14 cellular contexts compared by ENCODE assay signal in genomic region chrX:16827225-16827624, GRCh38. TPM values are rescaled to one million over a fixed set of nuclear protein-coding genes. Genes with fewer than 3 reads are reported as not detected.
DNase-seq lines count a peak whose midpoint lies in the region; ATAC-seq and TF ChIP-seq lines count a peak whose summit lies in the region.
"Had no signal": no experiment of that assay in that cellular context is flagged by ENCODE, and none has a peak within 500 bp of the region (broad histone marks: within the 10 kb centered on the region; RNA-seq: fewer than 3 reads in every experiment).

No MANE protein-coding gene starts in this region.

- no peak for ATAC-seq in GM23338
- no peak for ATAC-seq in stimulated activated naive B cell treated with anti-CD40 and anti-IgM and Interleukin-4, amounts not matched to agents 10 μg/mL and 1 μg/mL and 100 μg/mL, for 72 hours (replicated peaks)
- ATAC-seq: GM12878 had no signal

- H3K9me3 Mint-ChIP-seq in GM23338, result no peaks in the 10 kb centered on the region
- H3K9me3 Mint-ChIP-seq in stimulated activated naive B cell treated with anti-CD40 and anti-IgM and Interleukin-4, amounts not matched to agents 10 μg/mL and 1 μg/mL and 100 μg/mL, for 72 hours, result no peaks in the 10 kb centered on the region
- H3K9me3 Mint-ChIP-seq: activated naive CD8-positive, alpha-beta T cell treated with anti-CD3 and anti-CD28 coated beads for 36 hours; IgD-negative memory B cell had no signal

- H2AFZ ChIP-seq in GM23338, result no peak overlapping the region

- no peak overlapping the region for H3K27ac Mint-ChIP-seq in GM23338
- H3K27ac Mint-ChIP-seq in stimulated activated naive B cell treated with anti-CD40 and anti-IgM and Interleukin-4, amounts not matched to agents 10 μg/mL and 1 μg/mL and 100 μg/mL, for 72 hours, result peak overlapping the region; percentile 31
- H3K27ac Mint-ChIP-seq: activated naive CD8-positive, alpha-beta T cell treated with anti-CD3 and anti-CD28 coated beads for 36 hours; IgD-negative memory B cell had no signal

- peak overlapping the region; percentile 55; the same call in 1 of the 2 replicates for H3K27ac ChIP-seq in GM23338 (ENCODE audit: low read depth)

- H3K4me1 ChIP-seq in GM23338 (ENCODE audit: insufficient read depth), result no peaks in the 10 kb centered on the region
- H3K4me1 ChIP-seq: BLaER1 treated with 17β-estradiol and CSF1 and Interleukin-3, amounts not matched to agents 10 nM and 100 nM had no signal

- DNase-seq in GM23338 (ENCODE audit: low spot score) (no peak), amniotic epithelial cell (ENCODE audit: low read depth) (peak; percentile 64), fibroblast of the aortic adventitia (ENCODE audit: low read depth) (peak; percentile 56), midbrain (lab: John Stamatoyannopoulos, UW) (no peak), cortex of kidney (lab: John Stamatoyannopoulos, UW) (no peak), NCI-H2196 treated with DMSO at 0.1 percent for 48 hours (lab: John Stamatoyannopoulos, UW; ENCODE audit: unreplicated experiment) (no peak), CD1c-positive myeloid dendritic cell (ENCODE audit: extremely low spot score) (no peak)
- DNase-seq in stimulated activated naive B cell treated with anti-CD40 and anti-IgM and Interleukin-4, amounts not matched to agents 10 μg/mL and 1 μg/mL and 100 μg/mL, for 72 hours, result no peak
- DNase-seq: activated naive CD8-positive, alpha-beta T cell treated with anti-CD3 and anti-CD28 coated beads for 36 hours; NCI-H1092 treated with DMSO at 0.1 percent for 48 hours had no signal

- peaks cover 5% of the 10 kb centered on the region for H3K36me3 ChIP-seq in GM23338 (ENCODE audit: insufficient read depth)

- peaks cover 1% of the 10 kb centered on the region for H3K27me3 Mint-ChIP-seq in GM23338 (ENCODE audit: insufficient read depth, low read depth, poor library complexity)
- H3K27me3 Mint-ChIP-seq in stimulated activated naive B cell treated with anti-CD40 and anti-IgM and Interleukin-4, amounts not matched to agents 10 μg/mL and 1 μg/mL and 100 μg/mL, for 72 hours, result no peaks in the 10 kb centered on the region
- H3K27me3 Mint-ChIP-seq: activated naive CD8-positive, alpha-beta T cell treated with anti-CD3 and anti-CD28 coated beads for 36 hours; IgD-negative memory B cell had no signal

- no peaks in the 10 kb centered on the region for H3K27me3 ChIP-seq in GM23338 (ENCODE audit: insufficient read depth)
- H3K27me3 ChIP-seq: BLaER1 treated with 17β-estradiol and CSF1 and Interleukin-3, amounts not matched to agents 10 nM and 100 nM; tibial nerve had no signal

- H3K4me1 Mint-ChIP-seq in GM23338, result peaks cover 11% of the 10 kb centered on the region
- H3K4me1 Mint-ChIP-seq in stimulated activated naive B cell treated with anti-CD40 and anti-IgM and Interleukin-4, amounts not matched to agents 10 μg/mL and 1 μg/mL and 100 μg/mL, for 72 hours, result peaks cover 2 to 6% of the 10 kb centered on the region in 2 donors

- H3K79me2 ChIP-seq in GM23338 (replicated peaks; ENCODE audit: insufficient read depth), result 0 out of 2 replicates have a peak, but pooled peaks cover 4% of the 10 kb centered on the region

- no peaks in the 10 kb centered on the region for H3K9me2 ChIP-seq in GM23338 (ENCODE audit: insufficient read depth)

- no peak overlapping the region for H3K4me2 ChIP-seq in GM23338
- H3K4me2 ChIP-seq: BLaER1 treated with 17β-estradiol and CSF1 and Interleukin-3, amounts not matched to agents 10 nM and 100 nM had no signal

- H3F3A ChIP-seq in GM23338 (replicated peaks; ENCODE audit: low read depth), result no peaks in the 10 kb centered on the region

- H4K20me1 ChIP-seq in GM23338 (replicated peaks; ENCODE audit: insufficient read depth), result no peaks in the 10 kb centered on the region; the same call in none of the 2 replicates

- no peak overlapping the region for H3K4me3 Mint-ChIP-seq in GM23338
- H3K4me3 Mint-ChIP-seq in stimulated activated naive B cell treated with anti-CD40 and anti-IgM and Interleukin-4, amounts not matched to agents 10 μg/mL and 1 μg/mL and 100 μg/mL, for 72 hours, result no peak overlapping the region
- H3K4me3 Mint-ChIP-seq: activated naive CD8-positive, alpha-beta T cell treated with anti-CD3 and anti-CD28 coated beads for 36 hours; IgD-negative memory B cell had no signal

- H3K4me3 ChIP-seq in GM23338 (no peak overlapping the region), fibroblast of the aortic adventitia (ENCODE audit: low read depth, low read length) (no peak overlapping the region)
- H3K4me3 ChIP-seq: BLaER1 treated with 17β-estradiol and CSF1 and Interleukin-3, amounts not matched to agents 10 nM and 100 nM; GM12878; tibial nerve had no signal

- TF ChIP-seq CTCF in GM23338 (conservative IDR thresholded peaks at IDR 0.05; ENCODE audit: low read depth in 2 of 2) (no peak), fibroblast of the aortic adventitia (IDR thresholded peaks at IDR 0.05; ENCODE audit: insufficient read depth, low read length) (no peak)

- H3K36me3 Mint-ChIP-seq in GM23338 (ENCODE audit: low read depth), result peaks cover 48% of the 10 kb centered on the region
- H3K36me3 Mint-ChIP-seq in stimulated activated naive B cell treated with anti-CD40 and anti-IgM and Interleukin-4, amounts not matched to agents 10 μg/mL and 1 μg/mL and 100 μg/mL, for 72 hours, result peaks cover 3 to 40% of the 10 kb centered on the region in 2 donors

TF ChIP-seq in GM23338, 12 proteins besides CTCF, POLR2A, EP300 and RAD21 (continues in another document):
- TF ChIP-seq ZNF462 (CRISPR knock-in tag; IDR thresholded peaks at IDR 0.05), result no peak
- no peak for TF ChIP-seq ZNF114 (CRISPR knock-in tag; IDR thresholded peaks at IDR 0.05)
- TF ChIP-seq ZNF331 (CRISPR knock-in tag; IDR thresholded peaks at IDR 0.05; ENCODE audit: low read depth), result no peak
- no peak for TF ChIP-seq EZH2phosphoT487 (IDR thresholded peaks at IDR 0.05; ENCODE audit: unreplicated experiment)

RNA-seq across cellular contexts. Expression of gene TXLNG, which starts 41.0 kb away (rescaled TPM):
- 44.8 and 48.4 TPM in 2 replicates for total RNA-seq in GM23338 (2014; rRNA removed; shearing (Covaris generic))
- polyA plus RNA-seq in GM23338 (2016; fragmentation: Nextera tagmentation; extraction: Ambion mirVana), result 35.3 and 45.3 TPM in 2 replicates
- 6.3 and 13.9 TPM in 2 replicates for total RNA-seq in fibroblast of the aortic adventitia (ENCODE audit: low replicate concordance)

RNA-seq across cellular contexts. Expression of gene RBBP7, which starts 42.9 kb away (rescaled TPM):
- 110 and 111 TPM in 2 replicates for total RNA-seq in GM23338 (2014; rRNA removed; shearing (Covaris generic))
- polyA plus RNA-seq in GM23338 (2016; fragmentation: Nextera tagmentation; extraction: Ambion mirVana), result 166 and 167 TPM in 2 replicates
- total RNA-seq in fibroblast of the aortic adventitia (ENCODE audit: low replicate concordance), result 120 and 172 TPM in 2 replicates

Comparison
In these comparisons a context has a peak if more than half of its experiments do, and no peak if none do; other contexts are left out.
1. DNase-seq: peak in amniotic epithelial cell (single experiment) and fibroblast of the aortic adventitia (single experiment); none in GM23338 (single experiment), stimulated activated naive B cell treated with anti-CD40 and anti-IgM and Interleukin-4, amounts not matched to agents 10 μg/mL and 1 μg/mL and 100 μg/mL, for 72 hours (single experiment), midbrain (single experiment), cortex of kidney (single experiment), NCI-H2196 treated with DMSO at 0.1 percent for 48 hours (single experiment) and CD1c-positive myeloid dendritic cell (single experiment).